ENCODE assay signal across 1 cellular context in genomic region chr7:108266489-108266888, GRCh38.
TF ChIP-seq lines count a peak whose summit lies in the region.

No MANE protein-coding gene starts in this region.

TF ChIP-seq in K562, 482 proteins besides CTCF, POLR2A, EP300 and RAD21 (continued from another document):
- TF ChIP-seq ZNF592 (IDR thresholded peaks at IDR 0.05) (no peak), FIP1L1 (IDR thresholded peaks at IDR 0.05; ENCODE audit: low read depth, low read length, poor library complexity, severe bottlenecking) (no peak), ARID2 (IDR thresholded peaks at IDR 0.05) (no peak), FOSL1 (tag; conservative IDR thresholded peaks at IDR 0.05) (peak; percentile 76), ZNF121 (CRISPR knock-in tag; conservative IDR thresholded peaks at IDR 0.05) (no peak), HINFP (tag; conservative IDR thresholded peaks at IDR 0.05; ENCODE audit: low read depth) (no peak), RBM34 (IDR thresholded peaks at IDR 0.05; ENCODE audit: borderline replicate concordance, insufficient read depth, low read length) (no peak), SP2 (IDR thresholded peaks at IDR 0.05; ENCODE audit: extremely low read depth, low read depth, low read length, poor library complexity, severe bottlenecking) (no peak), HNRNPLL (IDR thresholded peaks at IDR 0.05; ENCODE audit: low read depth, low read length, poor library complexity, severe bottlenecking) (no peak), MYBL2 (IDR thresholded peaks at IDR 0.05; ENCODE audit: low read depth) (no peak), MYBL2 (CRISPR knock-in tag; IDR thresholded peaks at IDR 0.05; ENCODE audit: borderline replicate concordance) (no peak), HDAC3 (IDR thresholded peaks at IDR 0.05; ENCODE audit: borderline replicate concordance, partially characterized antibody) (no peak), CREB3L1 (IDR thresholded peaks at IDR 0.05; ENCODE audit: borderline replicate concordance, low read depth) (no peak), CHAMP1 (IDR thresholded peaks at IDR 0.05) (no peak), ELF2 (CRISPR knock-in tag; IDR thresholded peaks at IDR 0.05) (no peak), IRF2 (CRISPR knock-in tag; IDR thresholded peaks at IDR 0.05) (no peak), ERF (CRISPR knock-in tag; IDR thresholded peaks at IDR 0.05) (no peak), NKRF (IDR thresholded peaks at IDR 0.05; ENCODE audit: borderline replicate concordance) (no peak), MEF2A (IDR thresholded peaks at IDR 0.05; ENCODE audit: control insufficient read depth, low read depth, low read length) (peak; percentile 68)
